Comparison of ENCODE assay signal across 24 cellular contexts in genomic region chr5:84637662-84638375, GRCh38.
DNase-seq lines count a peak whose midpoint lies in the region; ATAC-seq, FAIRE-seq and TF ChIP-seq lines count a peak whose summit lies in the region.
"Had no signal": no experiment of that assay in that cellular context is flagged by ENCODE, and none has a peak within 500 bp of the region (broad histone marks: within the 10 kb centered on the region; RNA-seq: fewer than 3 reads in every experiment).

No MANE protein-coding gene starts in this region.

- no peaks in the 10 kb centered on the region for H3K27me3 Mint-ChIP-seq in CD8-positive, alpha-beta T cell (ENCODE audit: low read depth)
- no peaks in the 10 kb centered on the region for H3K27me3 Mint-ChIP-seq in CD4-positive, alpha-beta T cell
- H3K27me3 Mint-ChIP-seq: CD8-positive, alpha-beta memory T cell had no signal

- no peak overlapping the region for H3K27ac ChIP-seq in CD8-positive, alpha-beta T cell (ENCODE audit: low read depth, low read length)
- H3K27ac ChIP-seq in K562 (ENCODE audit: extremely low read depth, low read depth, low read length), result no peak overlapping the region
- H3K27ac ChIP-seq in smooth muscle cell (ENCODE audit: low read depth), result no peak overlapping the region
- H3K27ac ChIP-seq in CD4-positive, alpha-beta T cell (ENCODE audit: low read depth, low read length), result no peak overlapping the region
- H3K27ac ChIP-seq: A549; BLaER1 treated with 17β-estradiol and CSF1 and Interleukin-3, amounts not matched to agents 10 nM and 100 nM; GM23248 had no signal

- BruUV-seq in K562 (replicated peaks; lab: Mats Ljungman, UMichigan), result no TSS peak

- no peaks in the 10 kb centered on the region for H3K4me1 ChIP-seq in CD8-positive, alpha-beta T cell (ENCODE audit: insufficient read depth, low read length)
- H3K4me1 ChIP-seq in K562 (replicated peaks in 1 of 2; ENCODE audit: control insufficient read depth in 2 of 2, insufficient read depth in 2 of 2, low read length in 2 of 2) (no peaks in the 10 kb centered on the region), smooth muscle cell (ENCODE audit: low read depth) (no peaks in the 10 kb centered on the region)
- H3K4me1 ChIP-seq: A549; BLaER1 treated with 17β-estradiol and CSF1 and Interleukin-3, amounts not matched to agents 10 nM and 100 nM had no signal

- H2AFZ ChIP-seq in K562 (ENCODE audit: low read depth, low read length) (no peak overlapping the region), smooth muscle cell (ENCODE audit: low read depth) (peak overlapping the region; percentile 45)
- H2AFZ ChIP-seq: GM23248 had no signal

- no peaks in the 10 kb centered on the region for H3K4me1 Mint-ChIP-seq in CD8-positive, alpha-beta T cell (ENCODE audit: low read depth)
- H3K4me1 Mint-ChIP-seq in CD4-positive, alpha-beta T cell (ENCODE audit: low read depth), result no peaks in the 10 kb centered on the region
- H3K4me1 Mint-ChIP-seq: CD8-positive, alpha-beta memory T cell had no signal

- TF ChIP-seq EP300 in K562 (IDR thresholded peaks at IDR 0.05; ENCODE audit: low read length), result no peak

- H3K9me3 ChIP-seq in CD8-positive, alpha-beta T cell (ENCODE audit: low read length), result no peaks in the 10 kb centered on the region
- H3K9me3 ChIP-seq in K562 (replicated peaks; ENCODE audit: control insufficient read depth, insufficient read depth, low read depth, low read length) (no peaks in the 10 kb centered on the region), smooth muscle cell (replicated peaks; ENCODE audit: low read depth) (no peaks in the 10 kb centered on the region)
- H3K9me3 ChIP-seq in CD4-positive, alpha-beta T cell (ENCODE audit: control insufficient read depth, low read length), result no peaks in the 10 kb centered on the region
- H3K9me3 ChIP-seq: A549, BE2C had no signal

- H3K4me3 ChIP-seq in CD8-positive, alpha-beta T cell (ENCODE audit: low read depth, low read length), result no peak overlapping the region
- H3K4me3 ChIP-seq in K562, result no peak overlapping the region
- no peak overlapping the region for H3K4me3 ChIP-seq in smooth muscle cell
- H3K4me3 ChIP-seq: A549; BLaER1 treated with 17β-estradiol and CSF1 and Interleukin-3, amounts not matched to agents 10 nM and 100 nM; GM12878; GM23248 had no signal

- H3K27me3 ChIP-seq in CD8-positive, alpha-beta T cell (ENCODE audit: insufficient read depth, low read length), result no peaks in the 10 kb centered on the region
- no peaks in the 10 kb centered on the region for H3K27me3 ChIP-seq in K562 (ENCODE audit: control insufficient read depth in 2 of 2, insufficient read depth in 2 of 2, low read length in 2 of 2)
- H3K27me3 ChIP-seq in smooth muscle cell (ENCODE audit: low read depth), result no peaks in the 10 kb centered on the region
- H3K27me3 ChIP-seq in CD4-positive, alpha-beta T cell (ENCODE audit: control insufficient read depth, insufficient read depth, low read length), result no peaks in the 10 kb centered on the region
- H3K27me3 ChIP-seq: BE2C; BLaER1 treated with 17β-estradiol and CSF1 and Interleukin-3, amounts not matched to agents 10 nM and 100 nM had no signal

- CTCF ChIA-PET in CD8-positive, alpha-beta T cell (lab: Charles Lee), result no interaction called here
- CTCF ChIA-PET in K562 (lab: Yijun Ruan, JAX; ENCODE audit: low intra/inter-chr PET ratio), result no interaction called here
- CTCF ChIA-PET in CD4-positive, alpha-beta T cell (lab: Charles Lee), result no interaction called here

- no peaks in the 10 kb centered on the region for H3F3A ChIP-seq in smooth muscle cell (ENCODE audit: low read depth)

- no peak for FAIRE-seq in K562 (lab: Jason Lieb, UNC)
- FAIRE-seq: A549, D721Med, GM12878, H1 had no signal

- H3K79me2 ChIP-seq in K562 (ENCODE audit: control insufficient read depth, insufficient read depth, low read length) (no peaks in the 10 kb centered on the region), smooth muscle cell (ENCODE audit: low read depth) (no peaks in the 10 kb centered on the region)

- H3K36me3 Mint-ChIP-seq in CD8-positive, alpha-beta T cell, result no peaks in the 10 kb centered on the region
- H3K36me3 Mint-ChIP-seq in CD4-positive, alpha-beta T cell (ENCODE audit: low read depth), result no peaks in the 10 kb centered on the region
- H3K36me3 Mint-ChIP-seq: CD14-positive monocyte; CD8-positive, alpha-beta memory T cell had no signal

- no peak overlapping the region for H3K4me2 ChIP-seq in K562 (ENCODE audit: insufficient read depth, low read length)
- H3K4me2 ChIP-seq in smooth muscle cell, result no peak overlapping the region
- H3K4me2 ChIP-seq: A549; BLaER1 treated with 17β-estradiol and CSF1 and Interleukin-3, amounts not matched to agents 10 nM and 100 nM had no signal

- H3K9ac ChIP-seq in K562 (ENCODE audit: insufficient read depth in 1 of 2, low read depth in 2 of 2, low read length in 2 of 2), result no peak overlapping the region
- no peak overlapping the region for H3K9ac ChIP-seq in smooth muscle cell (ENCODE audit: low read depth)
- H3K9ac ChIP-seq: BLaER1 treated with 17β-estradiol and CSF1 and Interleukin-3, amounts not matched to agents 10 nM and 100 nM; GM23248 had no signal

- H3K36me3 ChIP-seq in CD8-positive, alpha-beta T cell (ENCODE audit: insufficient read depth, low read length), result no peaks in the 10 kb centered on the region
- no peaks in the 10 kb centered on the region for H3K36me3 ChIP-seq in K562 (ENCODE audit: control insufficient read depth, insufficient read depth, low read length)
- H3K36me3 ChIP-seq in smooth muscle cell (ENCODE audit: low read depth), result no peaks in the 10 kb centered on the region
- H3K36me3 ChIP-seq: BE2C; BLaER1 treated with 17β-estradiol and CSF1 and Interleukin-3, amounts not matched to agents 10 nM and 100 nM had no signal

- H4K20me1 ChIP-seq in K562 (replicated peaks; ENCODE audit: control insufficient read depth, insufficient read depth, low read length), result no peaks in the 10 kb centered on the region
- no peaks in the 10 kb centered on the region for H4K20me1 ChIP-seq in smooth muscle cell (ENCODE audit: low read depth)
- H4K20me1 ChIP-seq: BLaER1 treated with 17β-estradiol and CSF1 and Interleukin-3, amounts not matched to agents 10 nM and 100 nM had no signal

- peaks cover 3% of the 10 kb centered on the region for H3K9me3 Mint-ChIP-seq in CD8-positive, alpha-beta T cell
- H3K9me3 Mint-ChIP-seq in CD4-positive, alpha-beta T cell, result no peaks in the 10 kb centered on the region

- WGBS in K562 (ENCODE audit: insufficient coverage, low coverage, missing lambda C conversion rate), result 11% methylated on average over 1 of the region's 1 CpG
- 100% methylated on average over 1 of the region's 1 CpG for WGBS in smooth muscle cell (ENCODE audit: low lambda C conversion rate)

- H3K9me1 ChIP-seq in K562 (ENCODE audit: control insufficient read depth, insufficient read depth, low read length), result no peaks in the 10 kb centered on the region

- ATAC-seq in CD8-positive, alpha-beta T cell, result no peak
- no peak for ATAC-seq in K562
- no peak for ATAC-seq in CD4-positive, alpha-beta T cell (ENCODE audit: poor library complexity)
- ATAC-seq in GM18873 (IDR thresholded peaks at IDR 0.05; ENCODE audit: low FRiP score, unreplicated experiment), result no peak
- ATAC-seq in GM19467 (IDR thresholded peaks at IDR 0.05; ENCODE audit: unreplicated experiment), result no peak
- ATAC-seq: A549, GM12878 had no signal

- TF ChIP-seq CTCF in CD8-positive, alpha-beta T cell (IDR thresholded peaks at IDR 0.05), result peak; percentile 21
- TF ChIP-seq CTCF in K562 (IDR thresholded peaks at IDR 0.05 in 2 of 3, conservative IDR thresholded peaks at IDR 0.05 in 1 of 3; ENCODE audit: insufficient read depth in 2 of 3, low read depth in 1 of 3, low read length in 3 of 3) (no peak), smooth muscle cell (IDR thresholded peaks at IDR 0.05; ENCODE audit: borderline replicate concordance, insufficient read depth, poor library complexity, severe bottlenecking) (no peak)
- no peak for TF ChIP-seq CTCF in CD4-positive, alpha-beta T cell (IDR thresholded peaks at IDR 0.05)

- no peak for DNase-seq in CD8-positive, alpha-beta T cell
- DNase-seq in K562 (ENCODE audit: extremely low read depth in 1 of 4, low spot score in 3 of 4), result no peak
- no peak for DNase-seq in smooth muscle cell (lab: John Stamatoyannopoulos, UW; ENCODE audit: unreplicated experiment)
- no peak for DNase-seq in CD4-positive, alpha-beta T cell
- DNase-seq: 8988T; ACHN; AML-193; BE2C; CD8-positive, alpha-beta memory T cell; DMS 273 treated with DMSO at 0.1 percent for 48 hours; DMS79; EL; GDM1; GM23248; H7; HCEC 1CT had no signal

- in situ Hi-C loops in K562 (cut with MboI), result no loop called here

- intact Hi-C loops in CD8-positive, alpha-beta T cell (cut with DNase I, micrococcal nuclease), result no loop called here
- intact Hi-C loops in K562 (cut with micrococcal nuclease), result no loop called here
- intact Hi-C loops in CD4-positive, alpha-beta T cell (cut with DNase I, micrococcal nuclease), result no loop called here

- H3K27ac Mint-ChIP-seq in CD8-positive, alpha-beta T cell, result no peak overlapping the region
- H3K27ac Mint-ChIP-seq in CD4-positive, alpha-beta T cell, result no peak overlapping the region
- H3K27ac Mint-ChIP-seq: CD14-positive monocyte; CD8-positive, alpha-beta memory T cell had no signal

- POLR2A ChIA-PET in CD8-positive, alpha-beta T cell (lab: Charles Lee), result no interaction called here
- POLR2A ChIA-PET in K562 (lab: Yijun Ruan, JAX), result no interaction called here
- POLR2A ChIA-PET in CD4-positive, alpha-beta T cell (lab: Charles Lee), result no interaction called here

- H3K4me3 Mint-ChIP-seq in CD8-positive, alpha-beta T cell, result no peak overlapping the region
- H3K4me3 Mint-ChIP-seq in CD4-positive, alpha-beta T cell, result no peak overlapping the region
- H3K4me3 Mint-ChIP-seq: CD14-positive monocyte; CD8-positive, alpha-beta memory T cell had no signal

- no peak for TF ChIP-seq POLR2A in K562 (conservative IDR thresholded peaks at IDR 0.05)

- TF ChIP-seq RAD21 in K562 (CRISPR knock-in tag; conservative IDR thresholded peaks at IDR 0.05 in 1 of 2, IDR thresholded peaks at IDR 0.05 in 1 of 2), result no peak

TF ChIP-seq in K562, 482 proteins besides CTCF, POLR2A, EP300 and RAD21:
- TF ChIP-seq SRSF1 (IDR thresholded peaks at IDR 0.05; ENCODE audit: low read depth, low read length) (no peak), PCBP2 (IDR thresholded peaks at IDR 0.05; ENCODE audit: low read depth, low read length, poor library complexity, severe bottlenecking) (peak; percentile 62)
